ENCODE assay signal across 1 cellular context in the genomic region with DNA sequence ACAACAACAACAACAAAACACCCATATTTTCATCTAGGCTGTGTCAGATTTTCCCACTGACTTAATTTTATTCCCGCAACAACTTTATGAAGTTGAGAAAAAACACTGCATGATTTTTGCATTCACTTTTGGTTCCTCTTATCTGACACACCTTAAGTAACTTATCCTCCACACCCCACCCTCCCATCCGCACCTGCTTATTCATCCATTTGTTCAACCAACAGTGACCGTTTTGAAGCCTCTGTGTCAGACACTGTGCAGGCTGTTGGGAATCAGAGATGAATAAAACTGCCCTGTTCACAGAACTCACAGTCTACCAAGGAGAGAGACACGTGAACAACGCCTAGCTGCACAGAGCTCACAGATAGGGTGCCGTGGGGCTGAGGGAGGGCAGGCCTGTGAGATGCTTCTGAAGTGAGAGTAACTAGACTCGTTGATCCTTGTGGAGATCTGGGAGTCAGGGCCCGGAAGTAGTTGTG.
TF ChIP-seq lines count a peak whose summit lies in the region.

No MANE protein-coding gene starts in this region.

TF ChIP-seq in WTC11, 78 proteins besides CTCF, POLR2A, EP300 and RAD21 (continued from another document):
- no peak for TF ChIP-seq ZNF671 (CRISPR knock-in tag; IDR thresholded peaks at IDR 0.05)
- no peak for TF ChIP-seq CREB1 (CRISPR knock-in tag; IDR thresholded peaks at IDR 0.05)
- TF ChIP-seq, protein P1, sequence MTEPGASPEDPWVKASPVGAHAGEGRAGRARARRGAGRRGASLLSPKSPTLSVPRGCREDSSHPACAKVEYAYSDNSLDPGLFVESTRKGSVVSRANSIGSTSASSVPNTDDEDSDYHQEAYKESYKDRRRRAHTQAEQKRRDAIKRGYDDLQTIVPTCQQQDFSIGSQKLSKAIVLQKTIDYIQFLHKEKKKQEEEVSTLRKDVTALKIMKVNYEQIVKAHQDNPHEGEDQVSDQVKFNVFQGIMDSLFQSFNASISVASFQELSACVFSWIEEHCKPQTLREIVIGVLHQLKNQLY (CRISPR knock-in tag; IDR thresholded peaks at IDR 0.05), result no peak
- no peak for TF ChIP-seq MYBL2 (CRISPR knock-in tag; IDR thresholded peaks at IDR 0.05)
- TF ChIP-seq, protein P2, sequence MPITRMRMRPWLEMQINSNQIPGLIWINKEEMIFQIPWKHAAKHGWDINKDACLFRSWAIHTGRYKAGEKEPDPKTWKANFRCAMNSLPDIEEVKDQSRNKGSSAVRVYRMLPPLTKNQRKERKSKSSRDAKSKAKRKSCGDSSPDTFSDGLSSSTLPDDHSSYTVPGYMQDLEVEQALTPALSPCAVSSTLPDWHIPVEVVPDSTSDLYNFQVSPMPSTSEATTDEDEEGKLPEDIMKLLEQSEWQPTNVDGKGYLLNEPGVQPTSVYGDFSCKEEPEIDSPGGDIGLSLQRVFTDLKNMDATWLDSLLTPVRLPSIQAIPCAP (CRISPR knock-in tag; IDR thresholded peaks at IDR 0.05), result no peak
- TF ChIP-seq JUN (CRISPR knock-in tag; IDR thresholded peaks at IDR 0.05), result no peak
- no peak for TF ChIP-seq ZNF219 (CRISPR knock-in tag; IDR thresholded peaks at IDR 0.05; ENCODE audit: borderline replicate concordance)
- TF ChIP-seq, protein P3, sequence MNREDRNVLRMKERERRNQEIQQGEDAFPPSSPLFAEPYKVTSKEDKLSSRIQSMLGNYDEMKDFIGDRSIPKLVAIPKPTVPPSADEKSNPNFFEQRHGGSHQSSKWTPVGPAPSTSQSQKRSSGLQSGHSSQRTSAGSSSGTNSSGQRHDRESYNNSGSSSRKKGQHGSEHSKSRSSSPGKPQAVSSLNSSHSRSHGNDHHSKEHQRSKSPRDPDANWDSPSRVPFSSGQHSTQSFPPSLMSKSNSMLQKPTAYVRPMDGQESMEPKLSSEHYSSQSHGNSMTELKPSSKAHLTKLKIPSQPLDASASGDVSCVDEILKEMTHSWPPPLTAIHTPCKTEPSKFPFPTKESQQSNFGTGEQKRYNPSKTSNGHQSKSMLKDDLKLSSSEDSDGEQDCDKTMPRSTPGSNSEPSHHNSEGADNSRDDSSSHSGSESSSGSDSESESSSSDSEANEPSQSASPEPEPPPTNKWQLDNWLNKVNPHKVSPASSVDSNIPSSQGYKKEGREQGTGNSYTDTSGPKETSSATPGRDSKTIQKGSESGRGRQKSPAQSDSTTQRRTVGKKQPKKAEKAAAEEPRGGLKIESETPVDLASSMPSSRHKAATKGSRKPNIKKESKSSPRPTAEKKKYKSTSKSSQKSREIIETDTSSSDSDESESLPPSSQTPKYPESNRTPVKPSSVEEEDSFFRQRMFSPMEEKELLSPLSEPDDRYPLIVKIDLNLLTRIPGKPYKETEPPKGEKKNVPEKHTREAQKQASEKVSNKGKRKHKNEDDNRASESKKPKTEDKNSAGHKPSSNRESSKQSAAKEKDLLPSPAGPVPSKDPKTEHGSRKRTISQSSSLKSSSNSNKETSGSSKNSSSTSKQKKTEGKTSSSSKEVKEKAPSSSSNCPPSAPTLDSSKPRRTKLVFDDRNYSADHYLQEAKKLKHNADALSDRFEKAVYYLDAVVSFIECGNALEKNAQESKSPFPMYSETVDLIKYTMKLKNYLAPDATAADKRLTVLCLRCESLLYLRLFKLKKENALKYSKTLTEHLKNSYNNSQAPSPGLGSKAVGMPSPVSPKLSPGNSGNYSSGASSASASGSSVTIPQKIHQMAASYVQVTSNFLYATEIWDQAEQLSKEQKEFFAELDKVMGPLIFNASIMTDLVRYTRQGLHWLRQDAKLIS (CRISPR knock-in tag; IDR thresholded peaks at IDR 0.05; ENCODE audit: borderline replicate concordance), result no peak
- no peak for TF ChIP-seq GTF2I (CRISPR knock-in tag; conservative IDR thresholded peaks at IDR 0.05)
- TF ChIP-seq, protein P4, sequence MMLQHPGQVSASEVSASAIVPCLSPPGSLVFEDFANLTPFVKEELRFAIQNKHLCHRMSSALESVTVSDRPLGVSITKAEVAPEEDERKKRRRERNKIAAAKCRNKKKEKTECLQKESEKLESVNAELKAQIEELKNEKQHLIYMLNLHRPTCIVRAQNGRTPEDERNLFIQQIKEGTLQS (CRISPR knock-in tag; conservative IDR thresholded peaks at IDR 0.05), result no peak
- TF ChIP-seq, protein P5, sequence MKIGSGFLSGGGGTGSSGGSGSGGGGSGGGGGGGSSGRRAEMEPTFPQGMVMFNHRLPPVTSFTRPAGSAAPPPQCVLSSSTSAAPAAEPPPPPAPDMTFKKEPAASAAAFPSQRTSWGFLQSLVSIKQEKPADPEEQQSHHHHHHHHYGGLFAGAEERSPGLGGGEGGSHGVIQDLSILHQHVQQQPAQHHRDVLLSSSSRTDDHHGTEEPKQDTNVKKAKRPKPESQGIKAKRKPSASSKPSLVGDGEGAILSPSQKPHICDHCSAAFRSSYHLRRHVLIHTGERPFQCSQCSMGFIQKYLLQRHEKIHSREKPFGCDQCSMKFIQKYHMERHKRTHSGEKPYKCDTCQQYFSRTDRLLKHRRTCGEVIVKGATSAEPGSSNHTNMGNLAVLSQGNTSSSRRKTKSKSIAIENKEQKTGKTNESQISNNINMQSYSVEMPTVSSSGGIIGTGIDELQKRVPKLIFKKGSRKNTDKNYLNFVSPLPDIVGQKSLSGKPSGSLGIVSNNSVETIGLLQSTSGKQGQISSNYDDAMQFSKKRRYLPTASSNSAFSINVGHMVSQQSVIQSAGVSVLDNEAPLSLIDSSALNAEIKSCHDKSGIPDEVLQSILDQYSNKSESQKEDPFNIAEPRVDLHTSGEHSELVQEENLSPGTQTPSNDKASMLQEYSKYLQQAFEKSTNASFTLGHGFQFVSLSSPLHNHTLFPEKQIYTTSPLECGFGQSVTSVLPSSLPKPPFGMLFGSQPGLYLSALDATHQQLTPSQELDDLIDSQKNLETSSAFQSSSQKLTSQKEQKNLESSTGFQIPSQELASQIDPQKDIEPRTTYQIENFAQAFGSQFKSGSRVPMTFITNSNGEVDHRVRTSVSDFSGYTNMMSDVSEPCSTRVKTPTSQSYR (CRISPR knock-in tag; IDR thresholded peaks at IDR 0.05), result no peak
- no peak for TF ChIP-seq NFATC4 (CRISPR knock-in tag; IDR thresholded peaks at IDR 0.05)
- TF ChIP-seq, protein P6, sequence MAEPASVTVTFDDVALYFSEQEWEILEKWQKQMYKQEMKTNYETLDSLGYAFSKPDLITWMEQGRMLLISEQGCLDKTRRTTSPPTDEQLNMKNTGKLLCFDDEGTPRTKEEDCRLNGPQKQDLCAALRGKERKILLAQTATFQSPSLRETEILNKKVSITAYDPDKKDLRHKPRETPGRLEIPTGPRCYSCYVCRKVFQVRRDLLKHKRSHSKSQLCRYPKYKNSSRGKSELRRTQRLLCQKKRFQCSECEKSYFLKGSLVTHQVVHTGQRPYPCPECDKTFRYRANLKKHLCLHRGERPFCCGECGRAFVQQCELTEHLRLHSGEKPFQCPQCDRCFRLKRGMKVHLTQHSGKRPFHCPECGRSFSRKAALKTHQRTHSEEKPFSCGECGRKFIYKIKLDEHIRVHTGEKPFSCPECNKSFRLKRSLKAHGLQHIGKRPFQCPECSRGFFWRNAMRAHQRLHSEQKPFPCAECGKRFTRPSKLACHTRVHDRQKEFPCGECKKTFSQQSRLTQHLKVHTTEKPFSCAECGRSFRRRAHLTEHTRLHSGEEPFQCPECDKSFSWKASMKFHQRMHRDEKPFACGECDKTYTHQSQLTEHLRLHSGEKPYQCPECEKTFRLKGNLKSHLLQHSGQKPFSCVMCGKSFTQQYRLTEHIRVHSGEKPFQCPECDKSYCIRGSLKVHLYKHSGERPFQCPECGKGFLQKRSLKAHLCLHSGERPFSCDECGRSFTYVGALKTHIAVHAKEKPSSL (CRISPR knock-in tag; conservative IDR thresholded peaks at IDR 0.05), result no peak
- TF ChIP-seq, protein P7, sequence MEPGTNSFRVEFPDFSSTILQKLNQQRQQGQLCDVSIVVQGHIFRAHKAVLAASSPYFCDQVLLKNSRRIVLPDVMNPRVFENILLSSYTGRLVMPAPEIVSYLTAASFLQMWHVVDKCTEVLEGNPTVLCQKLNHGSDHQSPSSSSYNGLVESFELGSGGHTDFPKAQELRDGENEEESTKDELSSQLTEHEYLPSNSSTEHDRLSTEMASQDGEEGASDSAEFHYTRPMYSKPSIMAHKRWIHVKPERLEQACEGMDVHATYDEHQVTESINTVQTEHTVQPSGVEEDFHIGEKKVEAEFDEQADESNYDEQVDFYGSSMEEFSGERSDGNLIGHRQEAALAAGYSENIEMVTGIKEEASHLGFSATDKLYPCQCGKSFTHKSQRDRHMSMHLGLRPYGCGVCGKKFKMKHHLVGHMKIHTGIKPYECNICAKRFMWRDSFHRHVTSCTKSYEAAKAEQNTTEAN (CRISPR knock-in tag; IDR thresholded peaks at IDR 0.05), result no peak
- TF ChIP-seq NR1H2 (CRISPR knock-in tag; IDR thresholded peaks at IDR 0.05), result no peak
